In the genomic region with DNA sequence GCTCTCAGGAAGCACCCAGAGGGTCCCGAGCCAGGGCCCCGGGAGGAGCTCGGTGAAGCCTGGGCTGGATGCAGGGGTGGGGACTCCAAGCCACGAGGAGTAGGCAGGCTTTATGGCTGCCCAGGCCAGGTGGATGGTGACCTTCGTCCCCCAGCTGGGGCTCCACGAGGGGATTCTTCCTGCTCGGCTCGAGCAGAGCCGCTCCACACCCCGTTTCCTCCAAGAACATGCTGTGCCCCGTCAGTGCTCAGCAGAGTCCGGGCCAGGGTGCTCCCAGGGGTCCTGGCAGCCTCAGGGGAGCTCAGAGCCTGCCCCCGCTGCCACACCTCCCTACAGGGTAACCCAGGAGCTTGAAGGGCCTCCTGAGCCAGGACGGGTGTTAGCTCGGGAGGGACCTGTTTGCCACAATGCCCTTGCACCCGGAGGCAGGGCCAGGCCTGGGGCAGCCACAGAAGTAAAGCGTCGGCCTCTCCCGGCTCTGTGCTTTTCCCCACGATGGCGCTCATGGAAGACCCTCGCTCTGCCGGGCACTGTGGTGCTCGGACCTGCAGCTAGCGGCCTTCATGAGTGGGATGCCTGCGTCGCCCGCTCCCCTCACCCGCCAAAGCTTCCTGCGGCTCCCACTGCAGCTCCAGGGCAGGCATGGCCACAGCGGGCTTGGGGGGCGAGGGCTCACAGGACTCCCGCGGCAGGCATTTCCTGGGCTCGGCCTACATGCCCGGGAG, we compare ENCODE assay signal across 1 cellular context.
TF ChIP-seq lines count a peak whose summit lies in the region.

No MANE protein-coding gene starts in this region.

TF ChIP-seq in HepG2, 621 proteins besides CTCF, POLR2A, EP300 and RAD21 (continued from another document):
- TF ChIP-seq KDM6A (CRISPR knock-in tag; IDR thresholded peaks at IDR 0.05; ENCODE audit: low read depth): no peak
- no peak for TF ChIP-seq DPF2 (CRISPR knock-in tag; IDR thresholded peaks at IDR 0.05; ENCODE audit: borderline replicate concordance, low read depth)
- TF ChIP-seq, protein P1, sequence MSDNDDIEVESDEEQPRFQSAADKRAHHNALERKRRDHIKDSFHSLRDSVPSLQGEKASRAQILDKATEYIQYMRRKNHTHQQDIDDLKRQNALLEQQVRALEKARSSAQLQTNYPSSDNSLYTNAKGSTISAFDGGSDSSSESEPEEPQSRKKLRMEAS (IDR thresholded peaks at IDR 0.05): 0 out of 2 replicates have a peak, but pooled peaks have one; percentile 24
- no peak for TF ChIP-seq ZNF12 (CRISPR knock-in tag; IDR thresholded peaks at IDR 0.05)
- no peak for TF ChIP-seq ZBTB1 (CRISPR knock-in tag; IDR thresholded peaks at IDR 0.05; ENCODE audit: borderline replicate concordance)
- no peak for TF ChIP-seq CEBPG (CRISPR knock-in tag; IDR thresholded peaks at IDR 0.05)
- TF ChIP-seq ZNF749 (CRISPR knock-in tag; IDR thresholded peaks at IDR 0.05; ENCODE audit: borderline replicate concordance): no peak
- no peak for TF ChIP-seq ZNF670 (CRISPR knock-in tag; IDR thresholded peaks at IDR 0.05; ENCODE audit: borderline replicate concordance)
- TF ChIP-seq ZSCAN31 (CRISPR knock-in tag; IDR thresholded peaks at IDR 0.05; ENCODE audit: low read depth): no peak
- no peak for TF ChIP-seq RFXANK (CRISPR knock-in tag; IDR thresholded peaks at IDR 0.05)
- no peak for TF ChIP-seq ZEB1 (IDR thresholded peaks at IDR 0.05; ENCODE audit: insufficient replicate concordance, low read depth)
- no peak for TF ChIP-seq ZNF430 (CRISPR knock-in tag; IDR thresholded peaks at IDR 0.05)
- no peak for TF ChIP-seq TOPORS (CRISPR knock-in tag; IDR thresholded peaks at IDR 0.05)
- TF ChIP-seq ZNF34 (CRISPR knock-in tag; IDR thresholded peaks at IDR 0.05; ENCODE audit: borderline replicate concordance): no peak
- TF ChIP-seq ZNF552 (CRISPR knock-in tag; IDR thresholded peaks at IDR 0.05; ENCODE audit: borderline replicate concordance): peak; percentile 96; the same call in 1 of the 2 replicates
- TF ChIP-seq, protein P2, sequence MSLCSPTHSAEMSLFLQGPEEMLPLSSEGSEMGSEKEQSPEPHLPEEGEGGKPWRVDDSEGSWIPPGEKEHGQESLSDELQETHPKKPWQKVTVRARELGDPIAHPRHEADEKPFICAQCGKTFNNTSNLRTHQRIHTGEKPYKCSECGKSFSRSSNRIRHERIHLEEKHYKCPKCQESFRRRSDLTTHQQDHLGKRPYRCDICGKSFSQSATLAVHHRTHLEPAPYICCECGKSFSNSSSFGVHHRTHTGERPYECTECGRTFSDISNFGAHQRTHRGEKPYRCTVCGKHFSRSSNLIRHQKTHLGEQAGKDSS (CRISPR knock-in tag; IDR thresholded peaks at IDR 0.05; ENCODE audit: borderline replicate concordance, low read depth): no peak
- TF ChIP-seq CBFB (CRISPR knock-in tag; IDR thresholded peaks at IDR 0.05): no peak
- no peak for TF ChIP-seq ESRRA (CRISPR knock-in tag; IDR thresholded peaks at IDR 0.05; ENCODE audit: low read depth)
- no peak for TF ChIP-seq TOE1 (CRISPR knock-in tag; IDR thresholded peaks at IDR 0.05)
- no peak for TF ChIP-seq FOXA1 (IDR thresholded peaks at IDR 0.05)
- TF ChIP-seq FOXA1 (CRISPR knock-in tag; IDR thresholded peaks at IDR 0.05): no peak
- TF ChIP-seq HNF4G (IDR thresholded peaks at IDR 0.05; ENCODE audit: borderline replicate concordance, low read depth, low read length): 0 out of 2 replicates have a peak, but pooled peaks have one; percentile 15
- no peak for TF ChIP-seq HNF4G (CRISPR knock-in tag; IDR thresholded peaks at IDR 0.05; ENCODE audit: borderline replicate concordance, low read depth)
- TF ChIP-seq ZNF83 (CRISPR knock-in tag; IDR thresholded peaks at IDR 0.05; ENCODE audit: borderline replicate concordance): no peak
TF ChIP-seq in HepG2: peak in this region for 4.
